ENCODE assay signal across 8 cellular contexts in genomic region chr2:174395284-174395968, GRCh38. TPM values are rescaled to one million over a fixed set of nuclear protein-coding genes. Genes with fewer than 3 reads are reported as not detected.
DNase-seq lines count a peak whose midpoint lies in the region; ATAC-seq lines count a peak whose summit lies in the region.

Gene SCRN3 (plus strand): TSS chr2:174395730. CDS start chr2:174398284, 2,554 bp downstream.

- DNase-seq in COLO829 (ENCODE audit: low spot score), result peak; percentile 64
- peak; percentile 54 for DNase-seq in HS-5 (ENCODE audit: low read depth)
- peak; percentile 57 for DNase-seq in NOMO-1 treated with dmso at 0.1 percent for 144 hours (lab: John Stamatoyannopoulos, UW; ENCODE audit: unreplicated experiment)
- DNase-seq in activated CD8-positive, alpha-beta memory T cell treated with anti-CD3 and anti-CD28 coated beads, Interleukin-2, amount 50 U/mL, for 1 hour (ENCODE audit: extremely low read depth), result peak; percentile 43
- no peak for DNase-seq in mesenteric fat pad (ENCODE audit: low spot score)
- DNase-seq in stimulated activated CD8-positive, alpha-beta memory T cell treated with anti-CD3 and anti-CD28 coated beads, Interleukin-15, amount 100 ng/mL, for 24 hours (ENCODE audit: low read depth), result peak; percentile 40

- peak; percentile 68 for ATAC-seq in GM19468 (IDR thresholded peaks at IDR 0.05; ENCODE audit: extremely low read depth, unreplicated experiment)

- in situ Hi-C loops in endometrial microvascular endothelial cells (cut with HindIII; ENCODE audit: inconsistent ontology term, low pct_unique_long_range_greater_than_20kb, low sequenced_read_pairs), result loop anchor here (25.0 kb wide), 1 partner anchor 92 kb away; the partner anchor contains the start of gene GPR155

RNA-seq across cellular contexts. Expression of gene SCRN3, which starts in this region (rescaled TPM):
- total RNA-seq in endometrial microvascular endothelial cells (ENCODE audit: inconsistent ontology term) (20.8 TPM), mesenteric fat pad (19.8 TPM)
